Comparison of ENCODE assay signal across 9 cellular contexts in the genomic region with DNA sequence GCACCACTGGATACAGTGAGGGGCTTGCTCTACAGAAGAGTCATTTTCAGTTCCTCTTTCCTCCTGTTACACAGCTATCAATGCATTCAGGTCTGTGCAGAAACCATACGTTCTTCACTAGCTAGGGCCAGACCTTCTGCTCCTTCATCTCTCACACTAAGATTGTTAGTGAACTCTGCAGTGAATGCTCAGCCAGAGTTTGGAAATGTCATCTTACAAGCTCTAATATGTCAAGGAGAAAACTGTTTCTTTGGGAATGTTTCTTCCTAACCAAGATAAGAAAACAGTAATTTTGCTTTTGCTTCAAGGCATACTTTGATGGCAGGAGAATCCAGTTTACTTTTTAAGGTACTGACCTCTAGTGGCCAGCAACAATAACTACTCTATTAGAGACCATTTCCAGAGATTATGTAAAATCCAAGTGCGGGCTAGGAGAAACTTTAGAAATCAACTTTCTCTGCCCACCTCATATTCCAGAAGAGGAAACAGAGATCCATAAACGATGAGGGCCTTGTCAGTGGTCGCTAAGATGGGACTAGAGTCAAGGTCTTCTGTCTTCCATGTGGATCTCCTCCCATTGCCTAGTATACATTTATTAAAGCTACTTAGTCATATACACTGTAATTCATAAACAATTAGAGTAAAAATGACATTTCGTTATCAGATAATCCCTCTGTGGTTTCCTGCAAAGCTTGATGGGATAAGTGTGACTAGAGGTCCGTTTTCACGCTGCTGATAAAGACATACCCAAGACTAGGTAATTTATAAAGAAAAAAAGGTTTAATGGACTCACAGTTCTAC. TPM values are rescaled to one million over a fixed set of nuclear protein-coding genes. Genes with fewer than 3 reads are reported as not detected.
DNase-seq lines count a peak whose midpoint lies in the region; ATAC-seq and FAIRE-seq lines count a peak whose summit lies in the region.
"Had no signal": no experiment of that assay in that cellular context is flagged by ENCODE, and none has a peak within 500 bp of the region (broad histone marks: within the 10 kb centered on the region; RNA-seq: fewer than 3 reads in every experiment).

No MANE protein-coding gene starts in this region.

- H3K4me3 Mint-ChIP-seq in immature natural killer cell: no peak overlapping the region
- no peak overlapping the region for H3K4me3 Mint-ChIP-seq in activated naive CD4-positive, alpha-beta T cell treated with anti-CD3 and anti-CD28 coated beads for 36 hours

- peak; percentile 69 for DNase-seq in Ammon's horn (ENCODE audit: low spot score)
- DNase-seq in GM18507 (ENCODE audit: extremely low spot score, insufficient read length, low read depth): no peak
- DNase-seq in NCI-H146 treated with DMSO at 0.1 percent for 48 hours (lab: John Stamatoyannopoulos, UW; ENCODE audit: unreplicated experiment): peak; percentile 30
- peak; percentile 76 for DNase-seq in astrocyte of the hippocampus (ENCODE audit: low read depth, low spot score)
- DNase-seq in immature natural killer cell: peak; percentile 41 to 51 (median 49)
- peak; percentile 88 for DNase-seq in superior temporal gyrus (ENCODE audit: extremely low spot score)
- no peak for DNase-seq in activated naive CD4-positive, alpha-beta T cell treated with anti-CD3 and anti-CD28 coated beads for 36 hours

- intact Hi-C loops in activated naive CD4-positive, alpha-beta T cell treated with anti-CD3 and anti-CD28 coated beads for 36 hours (cut with micrococcal nuclease): loop anchor here (1.0 kb wide), 6 partner anchors 56 to 1801 kb away; no protein-coding TSS in a partner anchor

- H3K27me3 Mint-ChIP-seq in immature natural killer cell (ENCODE audit: low read depth in 3 of 3): peaks cover 0 to 5% (median 2%) of the 10 kb centered on the region in 3 donors
- H3K27me3 Mint-ChIP-seq in activated naive CD4-positive, alpha-beta T cell treated with anti-CD3 and anti-CD28 coated beads for 36 hours (ENCODE audit: low read depth): no peaks in the 10 kb centered on the region

- CTCF ChIA-PET in activated naive CD4-positive, alpha-beta T cell treated with anti-CD3 and anti-CD28 coated beads for 36 hours (lab: Charles Lee): interaction anchor here (0.6 to 4.6 kb wide), 45 partner anchors 9 to 872 kb away, joined by 3 to 69 read pairs (median 4); partner anchors contain the start of genes C1QTNF7 and CC2D2A

- no peaks in the 10 kb centered on the region for H3K36me3 Mint-ChIP-seq in immature natural killer cell
- no peaks in the 10 kb centered on the region for H3K36me3 Mint-ChIP-seq in activated naive CD4-positive, alpha-beta T cell treated with anti-CD3 and anti-CD28 coated beads for 36 hours (ENCODE audit: low read depth)

- peak; percentile 97 for ATAC-seq in HG02852 (IDR thresholded peaks at IDR 0.05; ENCODE audit: unreplicated experiment)

- H3K4me1 Mint-ChIP-seq in immature natural killer cell: no peaks in the 10 kb centered on the region
- H3K4me1 Mint-ChIP-seq in activated naive CD4-positive, alpha-beta T cell treated with anti-CD3 and anti-CD28 coated beads for 36 hours (ENCODE audit: low read depth): peaks cover 6% of the 10 kb centered on the region

- no peak overlapping the region for H3K27ac Mint-ChIP-seq in immature natural killer cell
- no peak overlapping the region for H3K27ac Mint-ChIP-seq in activated naive CD4-positive, alpha-beta T cell treated with anti-CD3 and anti-CD28 coated beads for 36 hours

- peak; percentile 81 for FAIRE-seq in GM18507 (lab: Jason Lieb, UNC)

- H3K9me3 Mint-ChIP-seq in immature natural killer cell: no peaks in the 10 kb centered on the region
- no peaks in the 10 kb centered on the region for H3K9me3 Mint-ChIP-seq in activated naive CD4-positive, alpha-beta T cell treated with anti-CD3 and anti-CD28 coated beads for 36 hours

RNA-seq across cellular contexts. Expression of gene CC2D2A, which starts 12.1 kb away (rescaled TPM):
- polyA plus RNA-seq in immature natural killer cell: under 1 TPM; 0.29 to 0.75 (median 0.64) TPM
- total RNA-seq in activated naive CD4-positive, alpha-beta T cell treated with anti-CD3 and anti-CD28 coated beads for 36 hours: not detected

RNA-seq across cellular contexts. Expression of gene C1QTNF7, which starts 29.8 kb away (rescaled TPM):
- not detected for polyA plus RNA-seq in immature natural killer cell
- not detected for total RNA-seq in activated naive CD4-positive, alpha-beta T cell treated with anti-CD3 and anti-CD28 coated beads for 36 hours
- total RNA-seq: SJCRH30 had no signal

Comparison
In these comparisons a context has a peak if more than half of its experiments do, and no peak if none do; other contexts are left out.
1. DNase-seq: peak in Ammon's horn (single experiment), NCI-H146 treated with DMSO at 0.1 percent for 48 hours (single experiment), astrocyte of the hippocampus (single experiment), immature natural killer cell (3 of 3) and superior temporal gyrus (single experiment); none in GM18507 (single experiment) and activated naive CD4-positive, alpha-beta T cell treated with anti-CD3 and anti-CD28 coated beads for 36 hours (single experiment).